ENCODE assay signal across 1 cellular context in the genomic region with DNA sequence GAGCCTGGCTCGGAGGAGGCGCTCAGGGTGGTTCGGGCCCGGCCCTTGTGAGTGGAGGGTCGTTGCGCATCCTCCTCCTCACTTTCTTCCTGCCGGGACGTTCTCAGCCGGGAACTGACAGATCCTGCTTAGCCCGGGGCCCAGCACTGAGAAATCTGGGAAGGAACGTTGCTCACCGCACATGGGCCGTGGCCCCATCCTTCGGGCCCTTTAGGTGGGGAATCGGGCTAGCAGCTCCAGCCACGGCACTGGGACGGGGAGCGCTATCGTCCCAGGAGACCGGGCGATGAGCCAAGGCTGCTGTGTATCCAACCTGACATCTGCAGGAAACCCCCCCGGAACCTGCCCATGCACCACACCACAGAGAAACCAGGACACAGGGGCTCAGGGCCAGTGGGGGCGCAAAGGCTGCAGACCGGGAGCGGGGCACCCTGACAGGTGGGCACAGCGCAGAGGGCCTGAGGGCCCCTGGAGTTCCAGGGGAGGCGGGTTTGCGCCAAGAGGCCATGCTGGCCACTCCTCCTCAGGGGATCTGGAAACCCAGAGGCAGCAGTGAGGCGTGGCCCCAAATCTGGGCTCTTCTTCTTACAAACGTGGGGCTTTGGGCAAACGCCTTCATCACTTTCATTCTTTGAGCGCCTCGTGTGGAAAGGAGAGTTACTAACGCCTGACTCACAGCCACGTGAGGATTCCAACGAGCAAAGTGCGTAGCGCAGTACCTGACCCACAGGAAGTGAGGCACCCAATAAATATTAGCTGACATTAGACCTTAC.
TF ChIP-seq lines count a peak whose summit lies in the region.

Gene SH2D5 (minus strand): TSS at position 116 of the 773 bp plus-strand sequence. CDS start 4,659 bp downstream, outside the sequence.

TF ChIP-seq in K562, 482 proteins besides CTCF, POLR2A, EP300 and RAD21 (continued from another document and continues in another):
- peak; percentile 74 for TF ChIP-seq SAP30 (IDR thresholded peaks at IDR 0.05; ENCODE audit: borderline replicate concordance, insufficient read depth, low read depth, low read length, poor library complexity, severe bottlenecking)
- no peak for TF ChIP-seq ZNF324 (CRISPR knock-in tag; IDR thresholded peaks at IDR 0.05)
- 0 out of 2 replicates have a peak, but pooled peaks have one; percentile 12 for TF ChIP-seq ZNF583 (CRISPR knock-in tag; IDR thresholded peaks at IDR 0.05)
- no peak for TF ChIP-seq CBX2 (IDR thresholded peaks at IDR 0.05; ENCODE audit: insufficient read depth, low read length, poor library complexity, severe bottlenecking)
- no peak for TF ChIP-seq ZKSCAN1 (IDR thresholded peaks at IDR 0.05; ENCODE audit: low read depth, low read length)
- no peak for TF ChIP-seq CCNT2 (IDR thresholded peaks at IDR 0.05; ENCODE audit: borderline replicate concordance, extremely low read depth, insufficient read length, low read depth, low read length)
- peak; percentile 72 for TF ChIP-seq HNRNPLL (IDR thresholded peaks at IDR 0.05; ENCODE audit: low read depth, low read length, poor library complexity, severe bottlenecking)
- TF ChIP-seq ZBTB33 (CRISPR knock-in tag; IDR thresholded peaks at IDR 0.05), result peak; percentile 74
- peak; percentile 44 for TF ChIP-seq DACH1 (IDR thresholded peaks at IDR 0.05; ENCODE audit: partially characterized antibody)
- no peak for TF ChIP-seq GATAD2B (IDR thresholded peaks at IDR 0.05; ENCODE audit: borderline replicate concordance)
- TF ChIP-seq, protein P1, sequence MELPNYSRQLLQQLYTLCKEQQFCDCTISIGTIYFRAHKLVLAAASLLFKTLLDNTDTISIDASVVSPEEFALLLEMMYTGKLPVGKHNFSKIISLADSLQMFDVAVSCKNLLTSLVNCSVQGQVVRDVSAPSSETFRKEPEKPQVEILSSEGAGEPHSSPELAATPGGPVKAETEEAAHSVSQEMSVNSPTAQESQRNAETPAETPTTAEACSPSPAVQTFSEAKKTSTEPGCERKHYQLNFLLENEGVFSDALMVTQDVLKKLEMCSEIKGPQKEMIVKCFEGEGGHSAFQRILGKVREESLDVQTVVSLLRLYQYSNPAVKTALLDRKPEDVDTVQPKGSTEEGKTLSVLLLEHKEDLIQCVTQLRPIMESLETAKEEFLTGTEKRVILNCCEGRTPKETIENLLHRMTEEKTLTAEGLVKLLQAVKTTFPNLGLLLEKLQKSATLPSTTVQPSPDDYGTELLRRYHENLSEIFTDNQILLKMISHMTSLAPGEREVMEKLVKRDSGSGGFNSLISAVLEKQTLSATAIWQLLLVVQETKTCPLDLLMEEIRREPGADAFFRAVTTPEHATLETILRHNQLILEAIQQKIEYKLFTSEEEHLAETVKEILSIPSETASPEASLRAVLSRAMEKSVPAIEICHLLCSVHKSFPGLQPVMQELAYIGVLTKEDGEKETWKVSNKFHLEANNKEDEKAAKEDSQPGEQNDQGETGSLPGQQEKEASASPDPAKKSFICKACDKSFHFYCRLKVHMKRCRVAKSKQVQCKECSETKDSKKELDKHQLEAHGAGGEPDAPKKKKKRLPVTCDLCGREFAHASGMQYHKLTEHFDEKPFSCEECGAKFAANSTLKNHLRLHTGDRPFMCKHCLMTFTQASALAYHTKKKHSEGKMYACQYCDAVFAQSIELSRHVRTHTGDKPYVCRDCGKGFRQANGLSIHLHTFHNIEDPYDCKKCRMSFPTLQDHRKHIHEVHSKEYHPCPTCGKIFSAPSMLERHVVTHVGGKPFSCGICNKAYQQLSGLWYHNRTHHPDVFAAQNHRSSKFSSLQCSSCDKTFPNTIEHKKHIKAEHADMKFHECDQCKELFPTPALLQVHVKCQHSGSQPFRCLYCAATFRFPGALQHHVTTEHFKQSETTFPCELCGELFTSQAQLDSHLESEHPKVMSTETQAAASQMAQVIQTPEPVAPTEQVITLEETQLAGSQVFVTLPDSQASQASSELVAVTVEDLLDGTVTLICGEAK (IDR thresholded peaks at IDR 0.05), result no peak
- TF ChIP-seq, protein P1 (CRISPR knock-in tag; IDR thresholded peaks at IDR 0.05), result no peak
- peak; percentile 20; the same call in 1 of the 2 replicates for TF ChIP-seq TFE3 (CRISPR knock-in tag; IDR thresholded peaks at IDR 0.05)
- peak; percentile 44; the same call in 1 of the 2 replicates for TF ChIP-seq DPF2 (IDR thresholded peaks at IDR 0.05)
- no peak for TF ChIP-seq ZZZ3 (IDR thresholded peaks at IDR 0.05)
- peak in 1 of 2 experiments; percentile 13; a peak in 1 of 4 replicates for TF ChIP-seq HDAC1 (IDR thresholded peaks at IDR 0.05)
- no peak for TF ChIP-seq ZNF347 (CRISPR knock-in tag; IDR thresholded peaks at IDR 0.05; ENCODE audit: low read depth)
- peak; percentile 48; the same call in 1 of the 2 replicates for TF ChIP-seq POLR2G (IDR thresholded peaks at IDR 0.05; ENCODE audit: low read depth, low read length)
- TF ChIP-seq ZNF668 (CRISPR knock-in tag; IDR thresholded peaks at IDR 0.05), result no peak
- peak; percentile 64; the same call in 1 of the 2 replicates for TF ChIP-seq PHF21A (IDR thresholded peaks at IDR 0.05; ENCODE audit: borderline replicate concordance, low read depth)
- peak; percentile 69; the same call in 1 of the 2 replicates for TF ChIP-seq GABPB1 (CRISPR knock-in tag; IDR thresholded peaks at IDR 0.05)
- no peak for TF ChIP-seq ATF1 (CRISPR knock-in tag; IDR thresholded peaks at IDR 0.05)
- peak; percentile 67 for TF ChIP-seq ATF1 (tag; IDR thresholded peaks at IDR 0.05)
- TF ChIP-seq C11orf30 (IDR thresholded peaks at IDR 0.05; ENCODE audit: low read depth), result no peak
- no peak for TF ChIP-seq ESRRA (IDR thresholded peaks at IDR 0.05; ENCODE audit: borderline replicate concordance, low read depth)
- TF ChIP-seq, protein P2, sequence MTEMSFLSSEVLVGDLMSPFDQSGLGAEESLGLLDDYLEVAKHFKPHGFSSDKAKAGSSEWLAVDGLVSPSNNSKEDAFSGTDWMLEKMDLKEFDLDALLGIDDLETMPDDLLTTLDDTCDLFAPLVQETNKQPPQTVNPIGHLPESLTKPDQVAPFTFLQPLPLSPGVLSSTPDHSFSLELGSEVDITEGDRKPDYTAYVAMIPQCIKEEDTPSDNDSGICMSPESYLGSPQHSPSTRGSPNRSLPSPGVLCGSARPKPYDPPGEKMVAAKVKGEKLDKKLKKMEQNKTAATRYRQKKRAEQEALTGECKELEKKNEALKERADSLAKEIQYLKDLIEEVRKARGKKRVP (CRISPR knock-in tag; IDR thresholded peaks at IDR 0.05), result no peak
- 0 out of 2 replicates have a peak, but pooled peaks have one; percentile 28 for TF ChIP-seq ELF1 (tag; IDR thresholded peaks at IDR 0.05)
- no peak for TF ChIP-seq NR2C1 (IDR thresholded peaks at IDR 0.05)
- TF ChIP-seq NR2C1 (tag; IDR thresholded peaks at IDR 0.05), result 0 out of 2 replicates have a peak, but pooled peaks have one; percentile 9
- TF ChIP-seq HSF4 (CRISPR knock-in tag; IDR thresholded peaks at IDR 0.05; ENCODE audit: borderline replicate concordance), result no peak
- TF ChIP-seq, protein P3, sequence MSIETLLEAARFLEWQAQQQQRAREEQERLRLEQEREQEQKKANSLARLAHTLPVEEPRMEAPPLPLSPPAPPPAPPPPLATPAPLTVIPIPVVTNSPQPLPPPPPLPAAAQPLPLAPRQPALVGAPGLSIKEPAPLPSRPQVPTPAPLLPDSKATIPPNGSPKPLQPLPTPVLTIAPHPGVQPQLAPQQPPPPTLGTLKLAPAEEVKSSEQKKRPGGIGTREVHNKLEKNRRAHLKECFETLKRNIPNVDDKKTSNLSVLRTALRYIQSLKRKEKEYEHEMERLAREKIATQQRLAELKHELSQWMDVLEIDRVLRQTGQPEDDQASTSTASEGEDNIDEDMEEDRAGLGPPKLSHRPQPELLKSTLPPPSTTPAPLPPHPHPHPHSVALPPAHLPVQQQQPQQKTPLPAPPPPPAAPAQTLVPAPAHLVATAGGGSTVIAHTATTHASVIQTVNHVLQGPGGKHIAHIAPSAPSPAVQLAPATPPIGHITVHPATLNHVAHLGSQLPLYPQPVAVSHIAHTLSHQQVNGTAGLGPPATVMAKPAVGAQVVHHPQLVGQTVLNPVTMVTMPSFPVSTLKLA (conservative IDR thresholded peaks at IDR 0.05), result peak; percentile 78 to 83
- peak; percentile 96 for TF ChIP-seq L3MBTL2 (IDR thresholded peaks at IDR 0.05)
- TF ChIP-seq MIER1 (IDR thresholded peaks at IDR 0.05; ENCODE audit: low read depth), result no peak
- TF ChIP-seq KDM1A (IDR thresholded peaks at IDR 0.05), result 0 out of 4 replicates have a peak, but pooled peaks of 1 of the 2 experiments have one; percentile 22
- TF ChIP-seq ATF7 (IDR thresholded peaks at IDR 0.05), result peak; percentile 44; the same call in 1 of the 2 replicates
- peak in 1 of 2 experiments; percentile 81; a peak in 1 of 3 replicates for TF ChIP-seq CBX3 (IDR thresholded peaks at IDR 0.05; ENCODE audit: borderline replicate concordance in 1 of 2, low read length in 2 of 2)
- TF ChIP-seq, protein P4, sequence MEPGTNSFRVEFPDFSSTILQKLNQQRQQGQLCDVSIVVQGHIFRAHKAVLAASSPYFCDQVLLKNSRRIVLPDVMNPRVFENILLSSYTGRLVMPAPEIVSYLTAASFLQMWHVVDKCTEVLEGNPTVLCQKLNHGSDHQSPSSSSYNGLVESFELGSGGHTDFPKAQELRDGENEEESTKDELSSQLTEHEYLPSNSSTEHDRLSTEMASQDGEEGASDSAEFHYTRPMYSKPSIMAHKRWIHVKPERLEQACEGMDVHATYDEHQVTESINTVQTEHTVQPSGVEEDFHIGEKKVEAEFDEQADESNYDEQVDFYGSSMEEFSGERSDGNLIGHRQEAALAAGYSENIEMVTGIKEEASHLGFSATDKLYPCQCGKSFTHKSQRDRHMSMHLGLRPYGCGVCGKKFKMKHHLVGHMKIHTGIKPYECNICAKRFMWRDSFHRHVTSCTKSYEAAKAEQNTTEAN (CRISPR knock-in tag; IDR thresholded peaks at IDR 0.05), result 0 out of 2 replicates have a peak, but pooled peaks have one; percentile 25
- TF ChIP-seq TOE1 (IDR thresholded peaks at IDR 0.05; ENCODE audit: borderline replicate concordance), result peak; percentile 87; the same call in 1 of the 2 replicates
- no peak for TF ChIP-seq TOE1 (CRISPR knock-in tag; IDR thresholded peaks at IDR 0.05; ENCODE audit: borderline replicate concordance, low read depth)
- peak; percentile 72 for TF ChIP-seq NFIC (IDR thresholded peaks at IDR 0.05)
- TF ChIP-seq CHD1 (IDR thresholded peaks at IDR 0.05; ENCODE audit: low read length), result no peak
- TF ChIP-seq, protein P5, sequence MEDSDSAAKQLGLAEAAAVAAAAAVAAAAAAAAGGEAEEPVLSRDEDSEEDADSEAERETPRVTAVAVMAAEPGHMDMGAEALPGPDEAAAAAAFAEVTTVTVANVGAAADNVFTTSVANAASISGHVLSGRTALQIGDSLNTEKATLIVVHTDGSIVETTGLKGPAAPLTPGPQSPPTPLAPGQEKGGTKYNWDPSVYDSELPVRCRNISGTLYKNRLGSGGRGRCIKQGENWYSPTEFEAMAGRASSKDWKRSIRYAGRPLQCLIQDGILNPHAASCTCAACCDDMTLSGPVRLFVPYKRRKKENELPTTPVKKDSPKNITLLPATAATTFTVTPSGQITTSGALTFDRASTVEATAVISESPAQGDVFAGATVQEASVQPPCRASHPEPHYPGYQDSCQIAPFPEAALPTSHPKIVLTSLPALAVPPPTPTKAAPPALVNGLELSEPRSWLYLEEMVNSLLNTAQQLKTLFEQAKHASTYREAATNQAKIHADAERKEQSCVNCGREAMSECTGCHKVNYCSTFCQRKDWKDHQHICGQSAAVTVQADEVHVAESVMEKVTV (CRISPR knock-in tag; IDR thresholded peaks at IDR 0.05), result 0 out of 2 replicates have a peak, but pooled peaks have one; percentile 26
- TF ChIP-seq SMARCE1 (IDR thresholded peaks at IDR 0.05), result peak; percentile 36; the same call in 1 of the 2 replicates
